Comparison of ENCODE assay signal across 8 cellular contexts in genomic region chr17:10772425-10773380, GRCh38. TPM values are rescaled to one million over a fixed set of nuclear protein-coding genes. Genes with fewer than 3 reads are reported as not detected.
DNase-seq lines count a peak whose midpoint lies in the region; ATAC-seq, FAIRE-seq and TF ChIP-seq lines count a peak whose summit lies in the region.

No MANE protein-coding gene starts in this region.

- ATAC-seq in HG02798 (IDR thresholded peaks at IDR 0.05; ENCODE audit: poor library complexity, unreplicated experiment) (no peak), HG03439 (IDR thresholded peaks at IDR 0.05; ENCODE audit: unreplicated experiment) (no peak), HG02938 (IDR thresholded peaks at IDR 0.05; ENCODE audit: unreplicated experiment) (no peak)

- H3K23ac ChIP-seq in neuronal stem cell (ENCODE audit: low read depth, low read length, poor library complexity), result no peak overlapping the region

- FAIRE-seq in GM12892 (lab: Jason Lieb, UNC), result peak; percentile 30

- H3K14ac ChIP-seq in neuronal stem cell (ENCODE audit: low read length), result no peak overlapping the region

- H3K9me3 ChIP-seq in neuronal stem cell (replicated peaks in 1 of 2; ENCODE audit: control insufficient read depth in 2 of 2, insufficient read depth in 1 of 2, low read depth in 1 of 2, low read length in 2 of 2), result peaks cover 2 to 12% of the 10 kb centered on the region in 2 donors

- H2BK120ac ChIP-seq in neuronal stem cell (ENCODE audit: low read depth, low read length), result no peak overlapping the region

- H2BK5ac ChIP-seq in neuronal stem cell (ENCODE audit: low read length), result no peak overlapping the region

- peaks cover 4% of the 10 kb centered on the region for H3K36me3 Mint-ChIP-seq in chondrocyte (ENCODE audit: low read depth)

- no CpG with 5 or more reads among the region's 9 CpGs for WGBS in neuronal stem cell (ENCODE audit: extremely low coverage in 2 of 2, insufficient read length in 2 of 2, insufficient replicate concordance in 1 of 2), 2 donors

- no peaks in the 10 kb centered on the region for H3K79me1 ChIP-seq in neuronal stem cell (ENCODE audit: low read depth, low read length)

- peaks cover 0 to 2% (median 0%) of the 10 kb centered on the region in 3 experiments for H3K27me3 ChIP-seq in neuronal stem cell (ENCODE audit: control insufficient read depth in 3 of 3, insufficient read depth in 3 of 3, low read depth in 1 of 3, low read length in 3 of 3)

- no peak overlapping the region for H4K91ac ChIP-seq in neuronal stem cell (ENCODE audit: low read depth, low read length, poor library complexity)

- H3K9ac ChIP-seq in neuronal stem cell (ENCODE audit: low read depth, low read length, poor library complexity), result no peak overlapping the region

- H2AFZ ChIP-seq in neuronal stem cell (ENCODE audit: low read length), result no peak overlapping the region

- DNase-seq in GM12892 (ENCODE audit: insufficient read length) (no peak), RPMI7951 (ENCODE audit: low read depth) (peak; percentile 28), chondrocyte (ENCODE audit: low spot score) (no peak), neuronal stem cell (ENCODE audit: low spot score) (peak; percentile 66)

- H3K27me3 Mint-ChIP-seq in chondrocyte (ENCODE audit: low read depth), result no peaks in the 10 kb centered on the region

- no peak overlapping the region for H4K8ac ChIP-seq in neuronal stem cell (ENCODE audit: low read depth, low read length)

- H2AK5ac ChIP-seq in neuronal stem cell (ENCODE audit: low read depth, low read length), result no peak overlapping the region

- no peak overlapping the region for H2BK15ac ChIP-seq in neuronal stem cell (ENCODE audit: low read length)

- H3K4ac ChIP-seq in neuronal stem cell (ENCODE audit: low read length), result no peak overlapping the region

- no peaks in the 10 kb centered on the region for H3K4me1 Mint-ChIP-seq in chondrocyte (ENCODE audit: low read depth)

- H3K4me3 ChIP-seq in neuronal stem cell (ENCODE audit: low read length in 2 of 2), result no peak overlapping the region

- H3K4me3 Mint-ChIP-seq in chondrocyte (ENCODE audit: unreplicated experiment), result no peak overlapping the region

- no peak overlapping the region for H3K4me2 ChIP-seq in neuronal stem cell (ENCODE audit: insufficient read depth, low read length, poor library complexity, severe bottlenecking)

- peaks cover 12% of the 10 kb centered on the region for H3K9me3 Mint-ChIP-seq in chondrocyte (ENCODE audit: low read depth)

- no peak overlapping the region for H3K27ac Mint-ChIP-seq in chondrocyte (ENCODE audit: unreplicated experiment)

- no peaks in the 10 kb centered on the region for H3K36me3 ChIP-seq in neuronal stem cell (replicated peaks in 1 of 2; ENCODE audit: control insufficient read depth in 2 of 2, insufficient read depth in 2 of 2, low read length in 2 of 2)

- no peak overlapping the region for H2BK12ac ChIP-seq in neuronal stem cell (ENCODE audit: low read length)

- TF ChIP-seq POLR2A in GM12892 (IDR thresholded peaks at IDR 0.05; ENCODE audit: low read depth, low read length), result no peak

- peaks cover 0 to 4% of the 10 kb centered on the region in 2 donors for H3K4me1 ChIP-seq in neuronal stem cell (ENCODE audit: control insufficient read depth in 2 of 2, insufficient read depth in 1 of 2, low read depth in 1 of 2, low read length in 2 of 2)

- no peak overlapping the region for H3K18ac ChIP-seq in neuronal stem cell (ENCODE audit: low read length)

- H3K27ac ChIP-seq in 22Rv1, result no peak overlapping the region
- H3K27ac ChIP-seq in neuronal stem cell (replicated peaks; ENCODE audit: low read length), result peak overlapping the region; percentile 25

- TF ChIP-seq CTCF in 22Rv1 (IDR thresholded peaks at IDR 0.05) (peak; percentile 84), chondrocyte (IDR thresholded peaks at IDR 0.05) (peak; percentile 75)

RNA-seq across cellular contexts. Expression of gene TMEM238L, which starts 31.2 kb away (rescaled TPM):
- not detected for polyA plus RNA-seq in GM12892 (2012; ENCODE audit: missing spikeins)
- not detected in 2 replicates for total RNA-seq in RPMI7951 (2014; rRNA removed; shearing (Covaris generic))
- not detected in 3 replicates for total RNA-seq in chondrocyte
- not detected for polyA plus RNA-seq in neuronal stem cell (2013, experiment 1 of 2)
- polyA plus RNA-seq in neuronal stem cell (2013, experiment 2 of 2), result not detected

RNA-seq across cellular contexts. Expression of gene TMEM220, which starts 42.9 kb away (rescaled TPM):
- 0.81 TPM for polyA plus RNA-seq in GM12892 (2012; ENCODE audit: missing spikeins)
- 0.98 and 4.2 TPM in 2 replicates for total RNA-seq in RPMI7951 (2014; rRNA removed; shearing (Covaris generic))
- 4.4 to 7.9 TPM (median 7.6 TPM) in 3 replicates for total RNA-seq in chondrocyte
- 0.53 TPM for polyA plus RNA-seq in neuronal stem cell (2013, experiment 1 of 2)
- polyA plus RNA-seq in neuronal stem cell (2013, experiment 2 of 2), result 0.69 TPM

Comparison
In these comparisons a context has a peak if more than half of its experiments do, and no peak if none do; other contexts are left out.
1. DNase-seq: peak in RPMI7951 (single experiment) and neuronal stem cell (single experiment); none in GM12892 (single experiment) and chondrocyte (single experiment).